8 cellular contexts compared by ENCODE assay signal in genomic region chr20:34877002-34877264, GRCh38. TPM values are rescaled to one million over a fixed set of nuclear protein-coding genes. Genes with fewer than 3 reads are reported as not detected.
DNase-seq lines count a peak whose midpoint lies in the region; ATAC-seq and TF ChIP-seq lines count a peak whose summit lies in the region.

No MANE protein-coding gene starts in this region.

- H3K4me3 Mint-ChIP-seq in T-helper 17 cell, result peak overlapping the region; percentile 94

- H3K27me3 Mint-ChIP-seq in T-helper 17 cell, result no peaks in the 10 kb centered on the region

- H3K27ac Mint-ChIP-seq in T-helper 17 cell, result peak overlapping the region; percentile 90

- H3K4me3 ChIP-seq in GM12864 (ENCODE audit: low read depth, low read length), result peak overlapping the region; percentile 81
- H3K4me3 ChIP-seq in fibroblast of pulmonary artery (replicated peaks; ENCODE audit: low read depth, low read length), result peak overlapping the region; percentile 89
- H3K4me3 ChIP-seq in rectal smooth muscle tissue (ENCODE audit: low read length), result peak overlapping the region; percentile 75

- DNase-seq in GM12864 (ENCODE audit: low read depth) (no peak), T-helper 17 cell (no peak), fibroblast of pulmonary artery (ENCODE audit: low read depth) (peak; percentile 17), AG08396 (ENCODE audit: low spot score) (no peak), epidermal melanocyte (ENCODE audit: insufficient read length, low spot score) (no peak)

- peak overlapping the region; percentile 80 for H3K27ac ChIP-seq in rectal smooth muscle tissue (ENCODE audit: low read depth, low read length)

- peak overlapping the region; percentile 84 for H3K9ac ChIP-seq in rectal smooth muscle tissue (ENCODE audit: low read length)

- no peaks in the 10 kb centered on the region for H3K27me3 ChIP-seq in rectal smooth muscle tissue (ENCODE audit: control insufficient read depth, insufficient read depth, low read length)

- H3K36me3 Mint-ChIP-seq in T-helper 17 cell (ENCODE audit: low read depth), result no peaks in the 10 kb centered on the region

- peaks cover 15% of the 10 kb centered on the region for H3K4me1 ChIP-seq in rectal smooth muscle tissue (ENCODE audit: control insufficient read depth, insufficient read depth, low read length)

- TF ChIP-seq CTCF in GM12864 (IDR thresholded peaks at IDR 0.05; ENCODE audit: low read depth, low read length, missing control alignments), result no peak
- TF ChIP-seq CTCF in fibroblast of pulmonary artery (IDR thresholded peaks at IDR 0.05; ENCODE audit: low read length, missing control alignments), result no peak

- H3K36me3 ChIP-seq in rectal smooth muscle tissue (ENCODE audit: control insufficient read depth, insufficient read depth, low read length), result no peaks in the 10 kb centered on the region

- no peaks in the 10 kb centered on the region for H3K9me3 ChIP-seq in T-helper 17 cell (ENCODE audit: control insufficient read depth, low read length, poor library complexity, severe bottlenecking)

- ATAC-seq in T-helper 17 cell (no peak), HG02885 (IDR thresholded peaks at IDR 0.05; ENCODE audit: poor library complexity, unreplicated experiment) (no peak), GM18519 (IDR thresholded peaks at IDR 0.05; ENCODE audit: low FRiP score, unreplicated experiment) (no peak)

- peaks cover 49% of the 10 kb centered on the region for H3K4me1 Mint-ChIP-seq in T-helper 17 cell

RNA-seq across cellular contexts. Expression of gene ACSS2, which starts 0.5 kb away (rescaled TPM):
- total RNA-seq in T-helper 17 cell, result 10 to 100 TPM; 15.0 to 15.6 TPM

RNA-seq across cellular contexts. Expression of gene GGT7, which starts 4.3 kb away (rescaled TPM):
- total RNA-seq in T-helper 17 cell, result 10 to 100 TPM; 15.0 to 20.2 TPM

RNA-seq across cellular contexts. Expression of gene NCOA6, which starts 51.5 kb away (rescaled TPM):
- 10 to 100 TPM; 26.3 to 30.7 TPM for total RNA-seq in T-helper 17 cell
